In the genomic region with DNA sequence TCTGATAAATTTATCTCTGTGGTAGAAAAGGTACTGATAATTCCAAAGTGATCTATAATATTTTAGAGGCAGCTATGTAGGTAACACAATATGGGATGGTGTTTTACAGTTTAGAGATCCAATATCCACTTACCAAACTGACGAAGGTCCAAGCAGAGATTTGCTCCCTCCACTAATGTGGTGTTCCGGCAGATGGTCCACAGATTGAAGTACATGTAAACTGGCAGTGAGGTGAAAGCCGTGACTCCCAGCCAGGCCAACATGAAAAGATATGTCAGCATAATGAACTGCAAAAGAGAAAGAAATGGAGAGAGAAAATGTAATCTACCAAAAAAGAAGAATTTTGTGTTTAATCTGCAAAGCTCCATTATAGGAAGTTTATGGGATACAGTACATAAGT, we compare ENCODE assay signal across 24 cellular contexts.
"Had no signal": no experiment of that assay in that cellular context is flagged by ENCODE, and none has a peak within 500 bp of the region (broad histone marks: within the 10 kb centered on the region; RNA-seq: fewer than 3 reads in every experiment).

No MANE protein-coding gene starts in this region.

- DNase-seq: activated B cell treated with CpG ODN at 0.5 μM for 24 hours; activated CD4-positive, alpha-beta T cell treated with anti-CD3 and anti-CD28 coated beads for 1 hour; activated CD4-positive, alpha-beta T cell treated with anti-CD3 and anti-CD28 coated beads, Interleukin-2, amount 10 ng/mL, durations not matched to agents 24 days and 14 days; activated CD4-positive, alpha-beta T cell treated with anti-CD3 and anti-CD28 coated beads, Interleukin-2, amount 50 U/mL, for 48 hours; activated CD8-positive, alpha-beta memory T cell treated with anti-CD3 and anti-CD28 coated beads, Interleukin-2, amount 10 ng/mL, durations not matched to agents 7 days and 5 days; activated effector memory CD4-positive, alpha-beta T cell treated with Interleukin-2 at 50 U/mL for 16 hours; activated naive CD4-positive, alpha-beta T cell; activated T-cell treated with anti-CD3 and anti-CD28 coated beads, Interleukin-2, amount 50 U/mL, for 24 hours; aorta; central memory CD4-positive, alpha-beta T cell; Kasumi-1; KBM-7; NCI-H1417 treated with DMSO at 0.1 percent for 48 hours; NCI-H1694; NCI-H2029; NCI-H2107; NCI-H2171 treated with DMSO at 0.1 percent for 48 hours; NCI-H226; NCI-H510A treated with DMSO at 0.1 percent for 48 hours; NCI-H748 treated with DMSO at 0.1 percent for 48 hours; PC-3; SIG-M5; T-helper 17 cell; T-helper 9 cell had no signal

- ATAC-seq: activated CD8-positive, alpha-beta memory T cell treated with anti-CD3 and anti-CD28 coated beads, Interleukin-2, amount 10 ng/mL, durations not matched to agents 7 days and 5 days; PC-3; T-helper 17 cell had no signal
